Comparison of ENCODE assay signal across 18 cellular contexts in genomic region chr4:160423879-160424451, GRCh38.
A peak's percentile ranks its signal among the peaks of the same experiment; 100 is the strongest.
DNase-seq lines count a peak whose midpoint lies in the region; ATAC-seq, FAIRE-seq and TF ChIP-seq lines count a peak whose summit lies in the region.
"Had no signal": no experiment of that assay in that cellular context is flagged by ENCODE, and none has a peak within 500 bp of the region (broad histone marks: within the 10 kb centered on the region; RNA-seq: fewer than 3 reads in every experiment).

No MANE protein-coding gene starts in this region.

- peaks cover 4% of the 10 kb centered on the region for H3K4me1 Mint-ChIP-seq in activated CD4-positive, alpha-beta memory T cell treated with anti-CD3 and anti-CD28 coated beads, Interleukin-2, amount 10 ng/mL, durations not matched to agents 7 days and 5 days
- H3K4me1 Mint-ChIP-seq: stimulated activated memory B cell treated with anti-CD40 and anti-IgM and Interleukin-4, amounts not matched to agents 10 μg/mL and 1 μg/mL and 100 μg/mL, for 72 hours had no signal

- intact Hi-C loops in pancreas (cut with DNase I) = no loop called here
- intact Hi-C loops in tibial artery (cut with DNase I; ENCODE audit: low total_unique reads) = no loop called here

- no peaks in the 10 kb centered on the region for H3K27me3 ChIP-seq in pancreas
- no peaks in the 10 kb centered on the region for H3K27me3 ChIP-seq in tibial artery
- H3K27me3 ChIP-seq: spleen, upper lobe of left lung had no signal

- H3K36me3 ChIP-seq in pancreas (no peaks in the 10 kb centered on the region), tibial artery (no peaks in the 10 kb centered on the region)
- H3K36me3 ChIP-seq: spleen, upper lobe of left lung had no signal

- FAIRE-seq in pancreas (lab: Jason Lieb, UNC) = no peak

- peak; percentile 47 for DNase-seq in A172 (ENCODE audit: low spot score)
- peak; percentile 69 for DNase-seq in RKO (ENCODE audit: low spot score)
- DNase-seq in epithelial cell of prostate (ENCODE audit: low read depth, low spot score) = peak; percentile 24
- DNase-seq in pancreas = no peak
- no peak for DNase-seq in activated CD4-positive, alpha-beta memory T cell treated with anti-CD3 and anti-CD28 coated beads, Interleukin-2, amount 10 ng/mL, durations not matched to agents 7 days and 5 days
- DNase-seq in tibial artery = no peak
- DNase-seq: activated CD4-positive, CD25-positive, alpha-beta regulatory T cell; activated naive CD4-positive, alpha-beta T cell; dermis blood vessel endothelial cell; NCI-H187; NCI-H69; spleen; upper lobe of left lung had no signal

- H3K4me1 ChIP-seq in pancreas = no peaks in the 10 kb centered on the region
- no peaks in the 10 kb centered on the region for H3K4me1 ChIP-seq in tibial artery
- H3K4me1 ChIP-seq: parathyroid adenoma, spleen, upper lobe of left lung had no signal

- ATAC-seq in GM19372 (IDR thresholded peaks at IDR 0.05; ENCODE audit: low read depth, unreplicated experiment) (peak; percentile 69), HG03457 (IDR thresholded peaks at IDR 0.05; ENCODE audit: unreplicated experiment) (no peak), pancreas (no peak)
- ATAC-seq: stimulated activated memory B cell treated with anti-CD40 and anti-IgM and Interleukin-4, amounts not matched to agents 10 μg/mL and 1 μg/mL and 100 μg/mL, for 72 hours had no signal

- H3K4me3 ChIP-seq in pancreas = no peak overlapping the region
- no peak overlapping the region for H3K4me3 ChIP-seq in tibial artery
- H3K4me3 ChIP-seq: spleen, upper lobe of left lung had no signal

- TF ChIP-seq CTCF in pancreas (IDR thresholded peaks at IDR 0.05) (no peak), tibial artery (IDR thresholded peaks at IDR 0.05) (no peak)

- no peaks in the 10 kb centered on the region for H3K27me3 Mint-ChIP-seq in activated CD4-positive, alpha-beta memory T cell treated with anti-CD3 and anti-CD28 coated beads, Interleukin-2, amount 10 ng/mL, durations not matched to agents 7 days and 5 days
- H3K27me3 Mint-ChIP-seq: stimulated activated memory B cell treated with anti-CD40 and anti-IgM and Interleukin-4, amounts not matched to agents 10 μg/mL and 1 μg/mL and 100 μg/mL, for 72 hours had no signal

- no peaks in the 10 kb centered on the region for H3K9me3 Mint-ChIP-seq in activated CD4-positive, alpha-beta memory T cell treated with anti-CD3 and anti-CD28 coated beads, Interleukin-2, amount 10 ng/mL, durations not matched to agents 7 days and 5 days

- no peaks in the 10 kb centered on the region for H3K36me3 Mint-ChIP-seq in activated CD4-positive, alpha-beta memory T cell treated with anti-CD3 and anti-CD28 coated beads, Interleukin-2, amount 10 ng/mL, durations not matched to agents 7 days and 5 days (ENCODE audit: low read depth)
- H3K36me3 Mint-ChIP-seq: stimulated activated memory B cell treated with anti-CD40 and anti-IgM and Interleukin-4, amounts not matched to agents 10 μg/mL and 1 μg/mL and 100 μg/mL, for 72 hours had no signal

- H3K27ac ChIP-seq in epithelial cell of prostate = peak overlapping the region; percentile 73
- H3K27ac ChIP-seq in pancreas = no peak overlapping the region
- no peak overlapping the region for H3K27ac ChIP-seq in tibial artery
- H3K27ac ChIP-seq: HL-60, parathyroid adenoma, spleen, upper lobe of left lung had no signal

- H3K9me3 ChIP-seq in pancreas (no peaks in the 10 kb centered on the region), tibial artery (no peaks in the 10 kb centered on the region)
- H3K9me3 ChIP-seq: upper lobe of left lung had no signal

- 84% methylated on average over 6 of the region's 6 CpGs for WGBS in pancreas, 2 donors

- H3K4me3 Mint-ChIP-seq in activated CD4-positive, alpha-beta memory T cell treated with anti-CD3 and anti-CD28 coated beads, Interleukin-2, amount 10 ng/mL, durations not matched to agents 7 days and 5 days = no peak overlapping the region
- H3K4me3 Mint-ChIP-seq: stimulated activated memory B cell treated with anti-CD40 and anti-IgM and Interleukin-4, amounts not matched to agents 10 μg/mL and 1 μg/mL and 100 μg/mL, for 72 hours had no signal

- POLR2A ChIA-PET in activated CD4-positive, alpha-beta memory T cell treated with anti-CD3 and anti-CD28 coated beads, Interleukin-2, amount 10 ng/mL, durations not matched to agents 7 days and 5 days (lab: Charles Lee) = no interaction called here

- CTCF ChIA-PET in activated CD4-positive, alpha-beta memory T cell treated with anti-CD3 and anti-CD28 coated beads, Interleukin-2, amount 10 ng/mL, durations not matched to agents 7 days and 5 days (lab: Charles Lee) = no interaction called here

- H3K27ac Mint-ChIP-seq in activated CD4-positive, alpha-beta memory T cell treated with anti-CD3 and anti-CD28 coated beads, Interleukin-2, amount 10 ng/mL, durations not matched to agents 7 days and 5 days = no peak overlapping the region
- H3K27ac Mint-ChIP-seq: stimulated activated memory B cell treated with anti-CD40 and anti-IgM and Interleukin-4, amounts not matched to agents 10 μg/mL and 1 μg/mL and 100 μg/mL, for 72 hours had no signal

Comparison
In these comparisons a context has a peak if more than half of its experiments do, and no peak if none do; other contexts are left out.
1. DNase-seq: peak in A172 (single experiment), RKO (single experiment) and epithelial cell of prostate (single experiment); none in pancreas (0 of 6), activated CD4-positive, alpha-beta memory T cell treated with anti-CD3 and anti-CD28 coated beads, Interleukin-2, amount 10 ng/mL, durations not matched to agents 7 days and 5 days (single experiment) and tibial artery (0 of 2).